In genomic region chr20:50335866-50336265, GRCh38 we compare ENCODE assay signal across 18 cellular contexts.
A peak's percentile ranks its signal among the peaks of the same experiment; 100 is the strongest.
DNase-seq lines count a peak whose midpoint lies in the region; ATAC-seq and TF ChIP-seq lines count a peak whose summit lies in the region.
"Had no signal": no experiment of that assay in that cellular context is flagged by ENCODE, and none has a peak within 500 bp of the region (broad histone marks: within the 10 kb centered on the region; RNA-seq: fewer than 3 reads in every experiment).

No MANE protein-coding gene starts in this region.

- H3K4ac ChIP-seq in IMR-90 (ENCODE audit: low read depth, low read length), result no peak overlapping the region

- H3K9me1 ChIP-seq in IMR-90 (ENCODE audit: insufficient read depth, low read length), result peaks cover 13% of the 10 kb centered on the region

- TF ChIP-seq EP300 in suprapubic skin (IDR thresholded peaks at IDR 0.05), result no peak

- ATAC-seq in IMR-90 (ENCODE audit: low read depth) (no peak), GM21381 (IDR thresholded peaks at IDR 0.05; ENCODE audit: unreplicated experiment) (no peak)

- H3K4me1 ChIP-seq in IMR-90 (ENCODE audit: control insufficient read depth, insufficient read depth, low read length), result peaks cover 25% of the 10 kb centered on the region
- peaks cover 57% of the 10 kb centered on the region for H3K4me1 ChIP-seq in suprapubic skin

- H4K8ac ChIP-seq in IMR-90 (ENCODE audit: low read depth in 2 of 2, low read length in 2 of 2), result no peak overlapping the region

- no peak overlapping the region; the same call in 1 of the 2 replicates for H3K56ac ChIP-seq in IMR-90 (ENCODE audit: extremely low read depth, insufficient read depth, low read length)

- no peak for TF ChIP-seq CTCF in AG10803 (conservative IDR thresholded peaks at IDR 0.05; ENCODE audit: low read length)
- no peak for TF ChIP-seq CTCF in IMR-90 (conservative IDR thresholded peaks at IDR 0.05; ENCODE audit: low read depth, low read length)
- TF ChIP-seq CTCF in suprapubic skin (IDR thresholded peaks at IDR 0.05), result no peak

- no peak overlapping the region for H2AFZ ChIP-seq in IMR-90 (replicated peaks; ENCODE audit: low read length, poor library complexity)
- H2AFZ ChIP-seq: GM23338 had no signal

- H3K23ac ChIP-seq in IMR-90 (ENCODE audit: low read depth, low read length), result no peak overlapping the region

- BruUV-seq in IMR-90 (replicated peaks; lab: Mats Ljungman, UMichigan), result no TSS peak

- H4K5ac ChIP-seq in IMR-90 (ENCODE audit: low read depth, low read length), result no peak overlapping the region

- no peak overlapping the region for H3K9ac ChIP-seq in IMR-90 (ENCODE audit: low read depth, low read length)

- no peaks in the 10 kb centered on the region for H3K27me3 ChIP-seq in IMR-90 (ENCODE audit: control insufficient read depth, insufficient read depth, low read length)
- no peaks in the 10 kb centered on the region for H3K27me3 ChIP-seq in suprapubic skin
- H3K27me3 ChIP-seq: BE2C, SJSA1 had no signal

- H2AK5ac ChIP-seq in IMR-90 (ENCODE audit: low read depth, low read length), result peak overlapping the region; percentile 66; the same call in 1 of the 2 replicates

- peak; percentile 74 for DNase-seq in AG10803 (ENCODE audit: low read depth)
- no peak for DNase-seq in IMR-90
- peak; percentile 66 for DNase-seq in fibroblast of peridontal ligament (ENCODE audit: extremely low read depth)
- no peak for DNase-seq in suprapubic skin (ENCODE audit: low spot score in 2 of 2)
- DNase-seq in T-helper 2 cell, result no peak
- DNase-seq in DMS79 treated with DMSO at 0.1 percent for 48 hours (lab: John Stamatoyannopoulos, UW), result no peak
- DNase-seq: CD8-positive, alpha-beta memory T cell; DMS79; GF-D8; NCI-H2107; NCI-H446; Right ventricle myocardium superior had no signal

- CTCF ChIA-PET in IMR-90 (lab: Yijun Ruan, JAX), result no interaction called here

- POLR2A ChIA-PET in IMR-90 (lab: Charles Lee; ENCODE audit: unreplicated experiment), result interaction anchor here (0.7 kb wide), 1 partner anchor 112 kb away, joined by 3 read pairs; no protein-coding TSS in a partner anchor

- peaks cover 0 to 3% of the 10 kb centered on the region in 2 experiments; a peak in 1 of 4 replicates for H3K79me1 ChIP-seq in IMR-90 (ENCODE audit: low read depth in 1 of 2, low read length in 2 of 2)

- H3K4me2 ChIP-seq in IMR-90 (ENCODE audit: low read depth, low read length), result no peak overlapping the region
- H3K4me2 ChIP-seq: GM23338 had no signal

- H2BK15ac ChIP-seq in IMR-90 (ENCODE audit: low read depth, low read length), result peak overlapping the region; percentile 34; the same call in 1 of the 3 replicates

- H3K27ac ChIP-seq in IMR-90 (ENCODE audit: insufficient read depth, low read length) (no peak overlapping the region), suprapubic skin (peak overlapping the region; percentile 10)
- H3K27ac ChIP-seq: SJSA1 had no signal

- TF ChIP-seq POLR2A in IMR-90 (IDR thresholded peaks at IDR 0.05; ENCODE audit: low read depth, low read length) (no peak), suprapubic skin (IDR thresholded peaks at IDR 0.05) (no peak)

- dilution Hi-C loops in IMR-90 (cut with HindIII; ENCODE audit: low sequenced_read_pairs, unreplicated experiment), result no loop called here

- WGBS in IMR-90 (ENCODE audit: extremely low coverage in 2 of 2, insufficient read length in 1 of 2), 2 experiments, result 17% methylated on average over 1 of the region's 7 CpGs; no CpG with 5 or more reads in 1 of the 2 experiments
- 69% methylated on average over 7 of the region's 7 CpGs for WGBS in suprapubic skin

- H3K9me3 ChIP-seq in IMR-90 (ENCODE audit: control insufficient read depth, insufficient read depth, low read length) (no peaks in the 10 kb centered on the region), suprapubic skin (no peaks in the 10 kb centered on the region)
- H3K9me3 ChIP-seq: A549, BE2C, SJSA1 had no signal

- H3K4me3 ChIP-seq in AG10803 (ENCODE audit: low read length) (no peak overlapping the region), IMR-90 (ENCODE audit: insufficient read depth, low read depth, low read length) (no peak overlapping the region), suprapubic skin (no peak overlapping the region)
- H3K4me3 ChIP-seq: A549, GM23338, K562, SJSA1 had no signal

- H4K20me1 ChIP-seq in IMR-90 (ENCODE audit: insufficient read depth, low read length), result no peaks in the 10 kb centered on the region

- in situ Hi-C loops in IMR-90 (cut with MboI; ENCODE audit: low sequenced_read_pairs), result no loop called here

- H2BK20ac ChIP-seq in IMR-90 (ENCODE audit: low read depth, low read length), result no peak overlapping the region

- no peak overlapping the region for H3K14ac ChIP-seq in IMR-90 (replicated peaks; ENCODE audit: low read depth, low read length)

- H3K18ac ChIP-seq in IMR-90 (ENCODE audit: low read depth, low read length), result no peak overlapping the region

- no peak overlapping the region for H2BK5ac ChIP-seq in IMR-90 (ENCODE audit: low read depth, low read length, poor library complexity, severe bottlenecking)

- intact Hi-C loops in IMR-90 (cut with micrococcal nuclease), result no loop called here

- H2AK9ac ChIP-seq in IMR-90 (replicated peaks; ENCODE audit: low read depth, low read length, poor library complexity), result no peak overlapping the region

- H3K36me3 ChIP-seq in IMR-90 (ENCODE audit: control insufficient read depth, insufficient read depth, low read length) (no peaks in the 10 kb centered on the region), suprapubic skin (no peaks in the 10 kb centered on the region)
- H3K36me3 ChIP-seq: BE2C, SJSA1 had no signal

- TF ChIP-seq RAD21 in IMR-90 (IDR thresholded peaks at IDR 0.05; ENCODE audit: low read length), result no peak

- no peak overlapping the region; the same call in 1 of the 2 replicates for H4K91ac ChIP-seq in IMR-90 (ENCODE audit: insufficient read depth, low read depth, low read length)

- H2BK120ac ChIP-seq in IMR-90 (ENCODE audit: low read depth, low read length), result no peak overlapping the region

TF ChIP-seq in IMR-90, 13 proteins besides CTCF, POLR2A, EP300 and RAD21:
- no peak for TF ChIP-seq MXI1 (IDR thresholded peaks at IDR 0.05; ENCODE audit: borderline replicate concordance, low read depth, low read length)
- TF ChIP-seq CEBPB (IDR thresholded peaks at IDR 0.05; ENCODE audit: low read depth, low read length), result no peak
- TF ChIP-seq, protein P1, sequence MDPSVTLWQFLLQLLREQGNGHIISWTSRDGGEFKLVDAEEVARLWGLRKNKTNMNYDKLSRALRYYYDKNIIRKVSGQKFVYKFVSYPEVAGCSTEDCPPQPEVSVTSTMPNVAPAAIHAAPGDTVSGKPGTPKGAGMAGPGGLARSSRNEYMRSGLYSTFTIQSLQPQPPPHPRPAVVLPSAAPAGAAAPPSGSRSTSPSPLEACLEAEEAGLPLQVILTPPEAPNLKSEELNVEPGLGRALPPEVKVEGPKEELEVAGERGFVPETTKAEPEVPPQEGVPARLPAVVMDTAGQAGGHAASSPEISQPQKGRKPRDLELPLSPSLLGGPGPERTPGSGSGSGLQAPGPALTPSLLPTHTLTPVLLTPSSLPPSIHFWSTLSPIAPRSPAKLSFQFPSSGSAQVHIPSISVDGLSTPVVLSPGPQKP (IDR thresholded peaks at IDR 0.05; ENCODE audit: borderline replicate concordance, low read depth, low read length), result no peak
- TF ChIP-seq NFE2L2 (IDR thresholded peaks at IDR 0.05; ENCODE audit: low read depth, low read length), result no peak
- no peak for TF ChIP-seq FOS (IDR thresholded peaks at IDR 0.05; ENCODE audit: low read depth, low read length)
- TF ChIP-seq, protein P2, sequence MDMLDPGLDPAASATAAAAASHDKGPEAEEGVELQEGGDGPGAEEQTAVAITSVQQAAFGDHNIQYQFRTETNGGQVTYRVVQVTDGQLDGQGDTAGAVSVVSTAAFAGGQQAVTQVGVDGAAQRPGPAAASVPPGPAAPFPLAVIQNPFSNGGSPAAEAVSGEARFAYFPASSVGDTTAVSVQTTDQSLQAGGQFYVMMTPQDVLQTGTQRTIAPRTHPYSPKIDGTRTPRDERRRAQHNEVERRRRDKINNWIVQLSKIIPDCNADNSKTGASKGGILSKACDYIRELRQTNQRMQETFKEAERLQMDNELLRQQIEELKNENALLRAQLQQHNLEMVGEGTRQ (IDR thresholded peaks at IDR 0.05; ENCODE audit: low read depth, low read length), result no peak
- TF ChIP-seq RFX5 (IDR thresholded peaks at IDR 0.05; ENCODE audit: low read depth, low read length), result no peak
- TF ChIP-seq RCOR1 (IDR thresholded peaks at IDR 0.05; ENCODE audit: insufficient replicate concordance, low read length), result no peak
- TF ChIP-seq MAZ (IDR thresholded peaks at IDR 0.05; ENCODE audit: borderline replicate concordance, low read depth, low read length), result no peak
- no peak for TF ChIP-seq SMC3 (IDR thresholded peaks at IDR 0.05; ENCODE audit: low read depth, low read length)
- no peak for TF ChIP-seq MAFK (IDR thresholded peaks at IDR 0.05; ENCODE audit: low read depth, low read length)
- no peak for TF ChIP-seq BHLHE40 (IDR thresholded peaks at IDR 0.05; ENCODE audit: low read depth, low read length)
- no peak for TF ChIP-seq CHD1 (IDR thresholded peaks at IDR 0.05; ENCODE audit: low read depth, low read length)

Comparison
In these comparisons a context has a peak if more than half of its experiments do, and no peak if none do; other contexts are left out.
1. DNase-seq: peak in AG10803 (single experiment) and fibroblast of peridontal ligament (single experiment); none in IMR-90 (single experiment), suprapubic skin (0 of 2), T-helper 2 cell (0 of 5) and DMS79 treated with DMSO at 0.1 percent for 48 hours (single experiment).